32 cellular contexts compared by ENCODE assay signal in the genomic region with DNA sequence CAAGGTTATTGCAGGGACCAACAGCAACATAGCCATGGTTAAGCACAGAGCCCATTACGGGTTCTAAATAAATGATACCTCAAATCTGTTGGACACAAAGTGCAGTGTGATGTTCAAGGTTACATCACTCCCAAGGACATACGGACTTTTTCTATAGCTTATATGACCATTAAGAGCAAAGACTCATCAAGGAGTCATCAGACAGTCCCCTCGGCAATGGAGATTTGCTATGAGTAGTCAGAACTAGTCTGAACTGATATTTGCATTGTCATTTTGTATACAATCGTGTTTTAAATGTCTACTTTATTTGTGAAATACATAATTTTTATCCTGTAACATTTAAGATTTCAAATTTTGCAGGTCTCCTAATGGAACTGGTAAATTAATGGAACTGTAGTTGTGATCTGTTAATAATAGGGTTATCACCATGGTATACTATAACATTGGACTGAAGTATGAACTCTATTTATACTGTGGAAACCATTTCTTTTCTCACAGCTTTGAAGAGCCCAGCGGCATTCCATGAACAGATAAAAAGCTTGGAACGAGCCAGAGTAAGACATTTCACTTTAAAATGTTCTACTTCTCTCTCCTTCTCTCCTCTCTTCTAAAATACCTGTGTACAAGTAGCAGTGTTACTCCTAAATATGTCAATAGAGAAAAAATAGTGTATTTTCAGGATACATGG.
"Had no signal": no experiment of that assay in that cellular context is flagged by ENCODE, and none has a peak within 500 bp of the region (broad histone marks: within the 10 kb centered on the region; RNA-seq: fewer than 3 reads in every experiment).

No MANE protein-coding gene starts in this region.

- H3K4me3 Mint-ChIP-seq: activated CD4-positive, alpha-beta memory T cell treated with anti-CD3 and anti-CD28 coated beads, Interleukin-2, amount 10 ng/mL, durations not matched to agents 7 days and 5 days; activated CD4-positive, alpha-beta T cell treated with anti-CD3 and anti-CD28 coated beads, Interleukin-2, amount 10 ng/mL, durations not matched to agents 7 days and 5 days; activated naive CD4-positive, alpha-beta T cell treated with anti-CD3 and anti-CD28 coated beads for 36 hours; activated naive CD4-positive, alpha-beta T cell treated with anti-CD3 and anti-CD28 coated beads, Interleukin-2, amount 50 U/mL, for 24 hours; activated naive CD8-positive, alpha-beta T cell treated with anti-CD3 and anti-CD28 coated beads for 36 hours; activated naive CD8-positive, alpha-beta T cell treated with anti-CD3 and anti-CD28 coated beads, Interleukin-2, amount 50 U/mL, for 24 hours; activated T-cell treated with anti-CD3 and anti-CD28 coated beads, Interleukin-2, amount 50 U/mL, for 4 hours; activated T-helper 1 cell treated with anti-CD3 and anti-CD28 coated beads, Interleukin-12 subunit alpha, Interleukin-12 subunit beta, Interleukin-2, Interleukin-4 antibody, amounts not matched to agents 30 ng/mL and 10 ng/mL and 1 ng/mL, durations not matched to agents 14 hours and 24 hours and 36 hours; T-helper 17 cell; T-helper 2 cell treated with Interferon-gamma antibody and Interleukin-4, amounts not matched to agents 5 μg/mL and 100 μg/mL, for 36 hours had no signal

- ATAC-seq: activated naive CD8-positive, alpha-beta T cell treated with anti-CD3 and anti-CD28 coated beads, Interleukin-2, amount 50 U/mL, for 24 hours; activated T-cell treated with anti-CD3 and anti-CD28 coated beads, Interleukin-2, amount 50 U/mL, for 4 hours; body of pancreas; gastroesophageal sphincter; T-helper 17 cell had no signal

- H3K36me3 Mint-ChIP-seq: activated naive CD8-positive, alpha-beta T cell treated with anti-CD3 and anti-CD28 coated beads for 36 hours had no signal

- H3K27ac Mint-ChIP-seq: activated CD4-positive, alpha-beta memory T cell treated with anti-CD3 and anti-CD28 coated beads, Interleukin-2, amount 10 ng/mL, durations not matched to agents 7 days and 5 days; activated CD4-positive, alpha-beta T cell treated with anti-CD3 and anti-CD28 coated beads, Interleukin-2, amount 10 ng/mL, durations not matched to agents 7 days and 5 days; activated naive CD4-positive, alpha-beta T cell treated with anti-CD3 and anti-CD28 coated beads for 36 hours; activated naive CD4-positive, alpha-beta T cell treated with anti-CD3 and anti-CD28 coated beads, Interleukin-2, amount 50 U/mL, for 24 hours; activated naive CD8-positive, alpha-beta T cell treated with anti-CD3 and anti-CD28 coated beads for 36 hours; activated naive CD8-positive, alpha-beta T cell treated with anti-CD3 and anti-CD28 coated beads, Interleukin-2, amount 50 U/mL, for 24 hours; activated T-helper 1 cell treated with anti-CD3 and anti-CD28 coated beads, Interleukin-12 subunit alpha, Interleukin-12 subunit beta, Interleukin-2, Interleukin-4 antibody, amounts not matched to agents 30 ng/mL and 10 ng/mL and 1 ng/mL, durations not matched to agents 14 hours and 24 hours and 36 hours; activated T-helper 2 cell treated with anti-CD3 and anti-CD28 coated beads, Interferon-gamma antibody, Interleukin-2, Interleukin-4, amounts not matched to agents 10 μg/mL and 5 μg/mL and 100 μg/mL, durations not matched to agents 14 hours and 24 hours and 36 hours; T-helper 17 cell; T-helper 2 cell treated with Interferon-gamma antibody and Interleukin-4, amounts not matched to agents 5 μg/mL and 100 μg/mL, for 36 hours had no signal

- H3K27me3 Mint-ChIP-seq: activated CD4-positive, alpha-beta memory T cell treated with anti-CD3 and anti-CD28 coated beads, Interleukin-2, amount 10 ng/mL, durations not matched to agents 7 days and 5 days; activated CD4-positive, alpha-beta T cell treated with anti-CD3 and anti-CD28 coated beads, Interleukin-2, amount 10 ng/mL, durations not matched to agents 7 days and 5 days; activated naive CD4-positive, alpha-beta T cell treated with anti-CD3 and anti-CD28 coated beads, Interleukin-2, amount 50 U/mL, for 24 hours; activated naive CD8-positive, alpha-beta T cell treated with anti-CD3 and anti-CD28 coated beads for 36 hours; activated naive CD8-positive, alpha-beta T cell treated with anti-CD3 and anti-CD28 coated beads, Interleukin-2, amount 50 U/mL, for 24 hours; T-helper 17 cell had no signal

- H3K9me3 ChIP-seq: adrenal gland, body of pancreas, colonic mucosa, esophagus muscularis mucosa, gastroesophageal sphincter had no signal

- H3K4me1 Mint-ChIP-seq: activated CD4-positive, alpha-beta memory T cell treated with anti-CD3 and anti-CD28 coated beads, Interleukin-2, amount 10 ng/mL, durations not matched to agents 7 days and 5 days; activated CD4-positive, alpha-beta T cell treated with anti-CD3 and anti-CD28 coated beads, Interleukin-2, amount 10 ng/mL, durations not matched to agents 7 days and 5 days; activated naive CD4-positive, alpha-beta T cell treated with anti-CD3 and anti-CD28 coated beads, Interleukin-2, amount 50 U/mL, for 24 hours; activated naive CD8-positive, alpha-beta T cell treated with anti-CD3 and anti-CD28 coated beads for 36 hours; activated naive CD8-positive, alpha-beta T cell treated with anti-CD3 and anti-CD28 coated beads, Interleukin-2, amount 50 U/mL, for 24 hours had no signal

- H3K36me3 ChIP-seq: colonic mucosa had no signal

- H3K9me3 Mint-ChIP-seq: activated CD4-positive, alpha-beta memory T cell treated with anti-CD3 and anti-CD28 coated beads, Interleukin-2, amount 10 ng/mL, durations not matched to agents 7 days and 5 days; activated CD4-positive, alpha-beta T cell treated with anti-CD3 and anti-CD28 coated beads, Interleukin-2, amount 10 ng/mL, durations not matched to agents 7 days and 5 days; activated naive CD4-positive, alpha-beta T cell treated with anti-CD3 and anti-CD28 coated beads for 36 hours; activated naive CD4-positive, alpha-beta T cell treated with anti-CD3 and anti-CD28 coated beads, Interleukin-2, amount 50 U/mL, for 24 hours; activated naive CD8-positive, alpha-beta T cell treated with anti-CD3 and anti-CD28 coated beads for 36 hours; activated naive CD8-positive, alpha-beta T cell treated with anti-CD3 and anti-CD28 coated beads, Interleukin-2, amount 50 U/mL, for 24 hours; activated T-cell treated with anti-CD3 and anti-CD28 coated beads, Interleukin-2, amount 50 U/mL, for 4 hours; activated T-helper 1 cell treated with anti-CD3 and anti-CD28 coated beads, Interleukin-12 subunit alpha, Interleukin-12 subunit beta, Interleukin-2, Interleukin-4 antibody, amounts not matched to agents 30 ng/mL and 10 ng/mL and 1 ng/mL, durations not matched to agents 14 hours and 24 hours and 36 hours; activated T-helper 2 cell treated with anti-CD3 and anti-CD28 coated beads, Interferon-gamma antibody, Interleukin-2, Interleukin-4, amounts not matched to agents 10 μg/mL and 5 μg/mL and 100 μg/mL, durations not matched to agents 14 hours and 24 hours and 36 hours; T-helper 2 cell treated with Interferon-gamma antibody and Interleukin-4, amounts not matched to agents 5 μg/mL and 100 μg/mL, for 36 hours had no signal

- H3K27ac ChIP-seq: adrenal gland, body of pancreas, cardiac muscle cell, colonic mucosa, esophagus muscularis mucosa, gastroesophageal sphincter had no signal

- DNase-seq: activated CD4-positive, alpha-beta memory T cell treated with anti-CD3 and anti-CD28 coated beads, Interleukin-2, amount 10 ng/mL, durations not matched to agents 7 days and 5 days; activated CD4-positive, alpha-beta T cell treated with anti-CD3 and anti-CD28 coated beads for 4 hours; activated CD4-positive, alpha-beta T cell treated with anti-CD3 and anti-CD28 coated beads, Interleukin-2, amount 10 ng/mL, durations not matched to agents 7 days and 5 days; activated CD4-positive, alpha-beta T cell treated with anti-CD3 and anti-CD28 coated beads, Interleukin-2, amount 50 U/mL, for 4 hours; activated CD4-positive, CD25-positive, alpha-beta regulatory T cell; activated CD4-positive, CD25-positive, alpha-beta regulatory T cell treated with anti-CD3 and anti-CD28 coated beads, Interleukin-2, amount 50 U/mL, for 72 hours; activated CD8-positive, alpha-beta memory T cell treated with anti-CD3 and anti-CD28 coated beads for 24 hours; activated effector memory CD4-positive, alpha-beta T cell treated with anti-CD3 and anti-CD28 coated beads, Interleukin-2, amount 50 U/mL, for 16 hours; activated naive CD4-positive, alpha-beta T cell treated with anti-CD3 and anti-CD28 coated beads for 36 hours; activated naive CD8-positive, alpha-beta T cell treated with anti-CD3 and anti-CD28 coated beads for 36 hours; activated naive CD8-positive, alpha-beta T cell treated with anti-CD3 and anti-CD28 coated beads, Interleukin-2, amount 50 U/mL, for 24 hours; activated T-cell treated with anti-CD3 and anti-CD28 coated beads, Interleukin-2, amount 50 U/mL, for 4 hours; adrenal gland; amygdala; aorta; body of pancreas; central memory CD4-positive, alpha-beta T cell; cerebellar nuclear complex; colonic mucosa; effector CD8-positive, alpha-beta T cell; erythroblast; foreskin melanocyte; T-helper 1 cell; T-helper 17 cell; T1000 had no signal

- H3K4me3 ChIP-seq: adrenal gland, body of pancreas, cardiac muscle cell, colonic mucosa, esophagus muscularis mucosa, gastroesophageal sphincter had no signal

- H3K27me3 ChIP-seq: adrenal gland, body of pancreas, cardiac muscle cell, colonic mucosa, esophagus muscularis mucosa, gastroesophageal sphincter had no signal

- H3K4me1 ChIP-seq: body of pancreas, colonic mucosa, gastroesophageal sphincter had no signal
